In genomic region chrX:1389181-1389992, GRCh38 we compare ENCODE assay signal across 9 cellular contexts. TPM values are rescaled to one million over a fixed set of nuclear protein-coding genes. Genes with fewer than 3 reads are reported as not detected.
DNase-seq lines count a peak whose midpoint lies in the region; ATAC-seq and TF ChIP-seq lines count a peak whose summit lies in the region.
"Had no signal": no experiment of that assay in that cellular context is flagged by ENCODE, and none has a peak within 500 bp of the region (broad histone marks: within the 10 kb centered on the region; RNA-seq: fewer than 3 reads in every experiment).

No MANE protein-coding gene starts in this region.

- peak overlapping the region; percentile 76 for H3K27ac Mint-ChIP-seq in stimulated activated naive CD8-positive, alpha-beta T cell treated with anti-CD3 and anti-CD28 coated beads, Interleukin-15, Interleukin-2, amounts not matched to agents 100 ng/mL and 50 ng/mL, for 24 hours
- H3K27ac Mint-ChIP-seq in activated naive CD4-positive, alpha-beta T cell treated with anti-CD3 and anti-CD28 coated beads, Interleukin-2, amount 50 U/mL, for 72 hours: peak overlapping the region; percentile 85 to 86
- no peak overlapping the region for H3K27ac Mint-ChIP-seq in mesothelial cell of epicardium

- peak overlapping the region; percentile 55 for H3K4me3 Mint-ChIP-seq in stimulated activated naive CD8-positive, alpha-beta T cell treated with anti-CD3 and anti-CD28 coated beads, Interleukin-15, Interleukin-2, amounts not matched to agents 100 ng/mL and 50 ng/mL, for 24 hours
- peak overlapping the region; percentile 43 for H3K4me3 Mint-ChIP-seq in mesothelial cell of epicardium

- no peak for TF ChIP-seq CTCF in mesothelial cell of epicardium (IDR thresholded peaks at IDR 0.05; ENCODE audit: unreplicated experiment)
- TF ChIP-seq CTCF in coronary artery (IDR thresholded peaks at IDR 0.05): no peak

- no peak overlapping the region for H3K4me3 ChIP-seq in coronary artery
- H3K4me3 ChIP-seq: lung had no signal

- no peaks in the 10 kb centered on the region for H3K27me3 Mint-ChIP-seq in stimulated activated naive CD8-positive, alpha-beta T cell treated with anti-CD3 and anti-CD28 coated beads, Interleukin-15, Interleukin-2, amounts not matched to agents 100 ng/mL and 50 ng/mL, for 24 hours
- no peaks in the 10 kb centered on the region for H3K27me3 Mint-ChIP-seq in mesothelial cell of epicardium (ENCODE audit: low read depth)

- no peak for DNase-seq in stimulated activated naive CD8-positive, alpha-beta T cell treated with anti-CD3 and anti-CD28 coated beads, Interleukin-15, Interleukin-2, amounts not matched to agents 100 U/mL and 50 U/mL, for 24 hours
- peak in 1 of 2 donors; percentile 51 for DNase-seq in activated naive CD4-positive, alpha-beta T cell treated with anti-CD3 and anti-CD28 coated beads, Interleukin-2, amount 50 U/mL, for 72 hours (ENCODE audit: low spot score in 2 of 2)
- DNase-seq in mesothelial cell of epicardium (ENCODE audit: low spot score in 2 of 2, unreplicated experiment in 2 of 2): peak in 1 of 2 experiments; percentile 34
- DNase-seq in HT-29 (ENCODE audit: low spot score): no peak
- DNase-seq in DMS79 treated with DMSO at 0.1 percent for 48 hours (lab: John Stamatoyannopoulos, UW): no peak
- no peak for DNase-seq in coronary artery (ENCODE audit: low spot score)
- DNase-seq in GF-D8 (lab: John Stamatoyannopoulos, UW): no peak

- no peak overlapping the region for H3K27ac ChIP-seq in coronary artery

- H3K36me3 Mint-ChIP-seq in stimulated activated naive CD8-positive, alpha-beta T cell treated with anti-CD3 and anti-CD28 coated beads, Interleukin-15, Interleukin-2, amounts not matched to agents 100 ng/mL and 50 ng/mL, for 24 hours (ENCODE audit: low read depth): peaks cover 67% of the 10 kb centered on the region
- H3K36me3 Mint-ChIP-seq in activated naive CD4-positive, alpha-beta T cell treated with anti-CD3 and anti-CD28 coated beads, Interleukin-2, amount 50 U/mL, for 72 hours: peaks cover 37 to 57% of the 10 kb centered on the region in 2 donors
- peaks cover 42% of the 10 kb centered on the region for H3K36me3 Mint-ChIP-seq in mesothelial cell of epicardium

- peaks cover 59% of the 10 kb centered on the region for H3K4me1 Mint-ChIP-seq in stimulated activated naive CD8-positive, alpha-beta T cell treated with anti-CD3 and anti-CD28 coated beads, Interleukin-15, Interleukin-2, amounts not matched to agents 100 ng/mL and 50 ng/mL, for 24 hours (ENCODE audit: low read depth)
- H3K4me1 Mint-ChIP-seq in mesothelial cell of epicardium: peaks cover 26% of the 10 kb centered on the region

- no peak for ATAC-seq in stimulated activated naive CD8-positive, alpha-beta T cell treated with anti-CD3 and anti-CD28 coated beads, Interleukin-15, Interleukin-2, amounts not matched to agents 100 U/mL and 50 U/mL, for 24 hours
- ATAC-seq in activated naive CD4-positive, alpha-beta T cell treated with anti-CD3 and anti-CD28 coated beads, Interleukin-2, amount 50 U/mL, for 72 hours: no peak

- no peaks in the 10 kb centered on the region for H3K9me3 Mint-ChIP-seq in stimulated activated naive CD8-positive, alpha-beta T cell treated with anti-CD3 and anti-CD28 coated beads, Interleukin-15, Interleukin-2, amounts not matched to agents 100 ng/mL and 50 ng/mL, for 24 hours
- no peaks in the 10 kb centered on the region for H3K9me3 Mint-ChIP-seq in activated naive CD4-positive, alpha-beta T cell treated with anti-CD3 and anti-CD28 coated beads, Interleukin-2, amount 50 U/mL, for 72 hours
- no peaks in the 10 kb centered on the region for H3K9me3 Mint-ChIP-seq in mesothelial cell of epicardium

RNA-seq across cellular contexts. Expression of gene SLC25A6, which starts 2.5 kb away (rescaled TPM):
- total RNA-seq in activated naive CD4-positive, alpha-beta T cell treated with anti-CD3 and anti-CD28 coated beads, Interleukin-2, amount 50 U/mL, for 72 hours: 100 to 1,000 TPM; 382 to 645 TPM
- 453 to 469 TPM (median 460 TPM) in 3 replicates for total RNA-seq in mesothelial cell of epicardium
- 299 and 300 TPM in 2 replicates for total RNA-seq in HT-29 (2014; rRNA removed; shearing (Covaris generic))

RNA-seq across cellular contexts. Expression of gene IL3RA, which starts 52.8 kb away (rescaled TPM):
- total RNA-seq in activated naive CD4-positive, alpha-beta T cell treated with anti-CD3 and anti-CD28 coated beads, Interleukin-2, amount 50 U/mL, for 72 hours: under 1 TPM; 0.41 to 0.73 TPM
- 0.16 to 0.20 TPM in 2 of 3 replicates, not detected in the other for total RNA-seq in mesothelial cell of epicardium
- not detected in 2 replicates for total RNA-seq in HT-29 (2014; rRNA removed; shearing (Covaris generic))
